Comparison of ENCODE assay signal across 2 cellular contexts in genomic region chr4:147969573-147969972, GRCh38.
TF ChIP-seq lines count a peak whose summit lies in the region.

No MANE protein-coding gene starts in this region.

TF ChIP-seq in WTC11, 78 proteins besides CTCF, POLR2A, EP300 and RAD21 (continued from another document):
- TF ChIP-seq ARID4B (CRISPR knock-in tag; IDR thresholded peaks at IDR 0.05; ENCODE audit: borderline replicate concordance) (no peak), SMAD3 (CRISPR knock-in tag; IDR thresholded peaks at IDR 0.05; ENCODE audit: borderline replicate concordance) (no peak), ZNF138 (CRISPR knock-in tag; conservative IDR thresholded peaks at IDR 0.05) (no peak), ZNF425 (CRISPR knock-in tag; conservative IDR thresholded peaks at IDR 0.05) (no peak), ZNF263 (CRISPR knock-in tag; IDR thresholded peaks at IDR 0.05; ENCODE audit: low read depth) (no peak)
TF ChIP-seq in WTC11: peak in this region for 0.

TF ChIP-seq in neural cell, 6 proteins besides CTCF, POLR2A, EP300 and RAD21:
- TF ChIP-seq, protein P1, sequence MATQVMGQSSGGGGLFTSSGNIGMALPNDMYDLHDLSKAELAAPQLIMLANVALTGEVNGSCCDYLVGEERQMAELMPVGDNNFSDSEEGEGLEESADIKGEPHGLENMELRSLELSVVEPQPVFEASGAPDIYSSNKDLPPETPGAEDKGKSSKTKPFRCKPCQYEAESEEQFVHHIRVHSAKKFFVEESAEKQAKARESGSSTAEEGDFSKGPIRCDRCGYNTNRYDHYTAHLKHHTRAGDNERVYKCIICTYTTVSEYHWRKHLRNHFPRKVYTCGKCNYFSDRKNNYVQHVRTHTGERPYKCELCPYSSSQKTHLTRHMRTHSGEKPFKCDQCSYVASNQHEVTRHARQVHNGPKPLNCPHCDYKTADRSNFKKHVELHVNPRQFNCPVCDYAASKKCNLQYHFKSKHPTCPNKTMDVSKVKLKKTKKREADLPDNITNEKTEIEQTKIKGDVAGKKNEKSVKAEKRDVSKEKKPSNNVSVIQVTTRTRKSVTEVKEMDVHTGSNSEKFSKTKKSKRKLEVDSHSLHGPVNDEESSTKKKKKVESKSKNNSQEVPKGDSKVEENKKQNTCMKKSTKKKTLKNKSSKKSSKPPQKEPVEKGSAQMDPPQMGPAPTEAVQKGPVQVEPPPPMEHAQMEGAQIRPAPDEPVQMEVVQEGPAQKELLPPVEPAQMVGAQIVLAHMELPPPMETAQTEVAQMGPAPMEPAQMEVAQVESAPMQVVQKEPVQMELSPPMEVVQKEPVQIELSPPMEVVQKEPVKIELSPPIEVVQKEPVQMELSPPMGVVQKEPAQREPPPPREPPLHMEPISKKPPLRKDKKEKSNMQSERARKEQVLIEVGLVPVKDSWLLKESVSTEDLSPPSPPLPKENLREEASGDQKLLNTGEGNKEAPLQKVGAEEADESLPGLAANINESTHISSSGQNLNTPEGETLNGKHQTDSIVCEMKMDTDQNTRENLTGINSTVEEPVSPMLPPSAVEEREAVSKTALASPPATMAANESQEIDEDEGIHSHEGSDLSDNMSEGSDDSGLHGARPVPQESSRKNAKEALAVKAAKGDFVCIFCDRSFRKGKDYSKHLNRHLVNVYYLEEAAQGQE (IDR thresholded peaks at IDR 0.05; ENCODE audit: borderline replicate concordance) = peak; percentile 50
- no peak for TF ChIP-seq MXI1 (conservative IDR thresholded peaks at IDR 0.05; ENCODE audit: poor library complexity, severe bottlenecking)
- TF ChIP-seq TAF1 (IDR thresholded peaks at IDR 0.05; ENCODE audit: low read depth) = no peak
- TF ChIP-seq POLR2AphosphoS5 (IDR thresholded peaks at IDR 0.05) = peak; percentile 38
